Comparison of ENCODE assay signal across 26 cellular contexts in genomic region chr15:76938752-76939151, GRCh38. TPM values are rescaled to one million over a fixed set of nuclear protein-coding genes. Genes with fewer than 3 reads are reported as not detected.
"Had no signal": no experiment of that assay in that cellular context is flagged by ENCODE, and none has a peak within 500 bp of the region (broad histone marks: within the 10 kb centered on the region; RNA-seq: fewer than 3 reads in every experiment).

No MANE protein-coding gene starts in this region.

- H3K9me3 Mint-ChIP-seq: dendritic cell treated with granulocyte-macrophage colony-stimulating factor and Interleukin-4, amounts not matched to agents 40 ng/mL and 50 ng/mL, for 4 days; effector memory CD8-positive, alpha-beta T cell; endodermal cell; mesothelial cell of epicardium had no signal

- H3K4me3 Mint-ChIP-seq: dendritic cell treated with granulocyte-macrophage colony-stimulating factor and Interleukin-4, amounts not matched to agents 40 ng/mL and 50 ng/mL, for 4 days; effector memory CD8-positive, alpha-beta T cell; endodermal cell; mesothelial cell of epicardium had no signal

- ATAC-seq: effector memory CD8-positive, alpha-beta T cell; esophagus mucosa; gastrocnemius medialis; heart right ventricle; left cardiac atrium; left lung; left ventricle myocardium superior; lower lobe of right lung; mucosa of descending colon had no signal

- H3K27me3 Mint-ChIP-seq: dendritic cell treated with granulocyte-macrophage colony-stimulating factor and Interleukin-4, amounts not matched to agents 40 ng/mL and 50 ng/mL, for 4 days; effector memory CD8-positive, alpha-beta T cell had no signal

- DNase-seq: colonic mucosa; cortex of kidney; effector CD8-positive, alpha-beta T cell; effector memory CD8-positive, alpha-beta T cell; endodermal cell; erythroblast; esophagus squamous epithelium; foreskin fibroblast; foreskin melanocyte; gastrocnemius medialis; glutamatergic neuron; head of caudate nucleus; heart right ventricle; hippocampal formation; left cardiac atrium; left lung; left ventricle myocardium superior; lower lobe of right lung; mesenchymal stem cell; mucosa of descending colon had no signal

- H3K27ac Mint-ChIP-seq: dendritic cell treated with granulocyte-macrophage colony-stimulating factor and Interleukin-4, amounts not matched to agents 40 ng/mL and 50 ng/mL, for 4 days; endodermal cell; mesothelial cell of epicardium had no signal

RNA-seq across cellular contexts. Expression of gene PSTPIP1, which starts 56.2 kb away (rescaled TPM):
- total RNA-seq: glomerular endothelial cell, kidney epithelial cell, mesothelial cell of epicardium, myocyte had no signal
